In the genomic region with DNA sequence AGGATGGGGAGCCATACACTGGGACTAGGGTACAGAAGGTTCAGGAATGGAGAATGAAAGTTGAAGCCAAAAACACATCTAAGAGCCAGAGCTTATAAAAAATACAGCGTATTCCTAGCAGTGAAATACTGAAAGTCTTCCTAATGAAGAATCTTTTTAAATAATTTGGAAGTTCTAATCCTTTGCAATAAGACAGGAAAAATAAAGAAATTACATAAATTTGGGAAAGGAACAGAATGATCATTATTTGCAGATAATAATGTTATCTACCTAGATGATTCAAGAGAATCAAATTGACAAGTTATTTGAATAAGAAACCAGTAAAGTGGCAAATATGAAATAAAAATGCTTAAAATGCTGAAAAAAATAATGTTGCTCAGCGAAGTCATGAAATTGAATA, we compare ENCODE assay signal across 8 cellular contexts.
"Had no signal": no experiment of that assay in that cellular context is flagged by ENCODE, and none has a peak within 500 bp of the region (broad histone marks: within the 10 kb centered on the region; RNA-seq: fewer than 3 reads in every experiment).

No MANE protein-coding gene starts in this region.

- H3K4me3 ChIP-seq: GM12878 had no signal

- DNase-seq: GDM1, GF-D8 had no signal

- FAIRE-seq: G401.6, GM12878, GM12891, GM12892, GM18507, GM19239 had no signal

- ATAC-seq: GM12878 had no signal
